In genomic region chr12:123936471-123936870, GRCh38 we compare ENCODE assay signal across 20 cellular contexts. TPM values are rescaled to one million over a fixed set of nuclear protein-coding genes. Genes with fewer than 3 reads are reported as not detected.
DNase-seq lines count a peak whose midpoint lies in the region; ATAC-seq and TF ChIP-seq lines count a peak whose summit lies in the region.
"Had no signal": no experiment of that assay in that cellular context is flagged by ENCODE, and none has a peak within 500 bp of the region (broad histone marks: within the 10 kb centered on the region; RNA-seq: fewer than 3 reads in every experiment).

No MANE protein-coding gene starts in this region.

- no peaks in the 10 kb centered on the region for H3K4me1 Mint-ChIP-seq in MCF 10A (ENCODE audit: insufficient read depth, unreplicated experiment)
- H3K4me1 Mint-ChIP-seq in stimulated activated effector memory CD8-positive, alpha-beta T cell treated with anti-CD3 and anti-CD28 coated beads, Interleukin-12 subunit alpha, Interleukin-12 subunit beta, amount 100 ng/mL, for 72 hours = peaks cover 49% of the 10 kb centered on the region

- DNase-seq in MCF 10A (ENCODE audit: unreplicated experiment) (no peak), breast epithelium (ENCODE audit: low spot score in 2 of 2) (no peak), PC-3 (no peak), mammary epithelial cell (no peak), HuH-7 (ENCODE audit: low spot score) (no peak)
- no peak for DNase-seq in stimulated activated effector memory CD8-positive, alpha-beta T cell treated with anti-CD3 and anti-CD28 coated beads, Interleukin-12 subunit alpha, Interleukin-12 subunit beta, amount 100 ng/mL, for 72 hours (ENCODE audit: low spot score in 2 of 2)
- DNase-seq: activated CD4-positive, CD25-positive, alpha-beta regulatory T cell treated with anti-CD3 and anti-CD28 coated beads, Interleukin-2, amount 50 U/mL, for 72 hours; dermis blood vessel endothelial cell; HFFc6; IMR-90; mucosa of descending colon; NCI-H510A treated with DMSO at 0.1 percent for 48 hours; NK-92 treated with Interleukin-12 subunit alpha and Interleukin-12 subunit beta, amount 100 ng/mL, for 24 hours; spleen; stimulated activated CD4-positive, alpha-beta T cell treated with anti-CD3 and anti-CD28 coated beads, Interleukin-4, amount 100 ng/mL, for 24 hours had no signal

- no peak overlapping the region for H3K4me3 ChIP-seq in breast epithelium
- H3K4me3 ChIP-seq in PC-3 (ENCODE audit: low read length) = no peak overlapping the region
- no peak overlapping the region for H3K4me3 ChIP-seq in mammary epithelial cell (replicated peaks in 1 of 3; ENCODE audit: insufficient read depth in 1 of 3, low read depth in 2 of 3, low read length in 3 of 3)
- H3K4me3 ChIP-seq: cardiac muscle cell, mucosa of descending colon, SK-N-MC, spleen had no signal

- H3K9me2 ChIP-seq in PC-3 (replicated peaks; ENCODE audit: low read length) = no peaks in the 10 kb centered on the region

- H4K20me1 ChIP-seq in PC-3 (ENCODE audit: low read length) (no peaks in the 10 kb centered on the region), mammary epithelial cell (ENCODE audit: insufficient read depth, low read length) (no peaks in the 10 kb centered on the region)

- no peaks in the 10 kb centered on the region for H3K27me3 Mint-ChIP-seq in MCF 10A (ENCODE audit: insufficient read depth, unreplicated experiment)

- dilution Hi-C loops in mammary epithelial cell (cut with HindIII; ENCODE audit: low sequenced_read_pairs) = no loop called here

- ATAC-seq in PC-3 (no peak), HG03460 (IDR thresholded peaks at IDR 0.05; ENCODE audit: unreplicated experiment) (no peak), GM21717 (IDR thresholded peaks at IDR 0.05; ENCODE audit: unreplicated experiment) (no peak)
- ATAC-seq in stimulated activated effector memory CD8-positive, alpha-beta T cell treated with anti-CD3 and anti-CD28 coated beads, Interleukin-12 subunit alpha, Interleukin-12 subunit beta, amount 100 ng/mL, for 72 hours = no peak
- ATAC-seq: mucosa of descending colon had no signal

- no peak for TF ChIP-seq POLR2A in breast epithelium (IDR thresholded peaks at IDR 0.05)

- H3F3A ChIP-seq in PC-3 (ENCODE audit: low read length, unreplicated experiment) = no peaks in the 10 kb centered on the region

- H3K9me3 Mint-ChIP-seq in MCF 10A (ENCODE audit: unreplicated experiment) = no peaks in the 10 kb centered on the region
- no peaks in the 10 kb centered on the region for H3K9me3 Mint-ChIP-seq in stimulated activated effector memory CD8-positive, alpha-beta T cell treated with anti-CD3 and anti-CD28 coated beads, Interleukin-12 subunit alpha, Interleukin-12 subunit beta, amount 100 ng/mL, for 72 hours
- H3K9me3 Mint-ChIP-seq: HFFc6 had no signal

- in situ Hi-C loops in mammary epithelial cell (cut with MboI; ENCODE audit: low sequenced_read_pairs in 2 of 2) = no loop called here

- POLR2A ChIA-PET in MCF 10A (lab: Yijun Ruan, JAX) (interaction anchor here (1.0 kb wide), 1 partner anchor 10 kb away, joined by 3 read pairs; no protein-coding TSS in a partner anchor), PC-3 (lab: Charles Lee; ENCODE audit: unreplicated experiment) (no interaction called here)

- H3K4me1 ChIP-seq in breast epithelium = no peaks in the 10 kb centered on the region
- no peaks in the 10 kb centered on the region for H3K4me1 ChIP-seq in PC-3 (ENCODE audit: insufficient read depth, low read length)
- no peaks in the 10 kb centered on the region for H3K4me1 ChIP-seq in mammary epithelial cell (ENCODE audit: insufficient read depth, low read length)

- H3K9me3 ChIP-seq in breast epithelium (no peaks in the 10 kb centered on the region), PC-3 (ENCODE audit: low read length) (peaks cover 3% of the 10 kb centered on the region; the same call in 1 of the 2 replicates), mammary epithelial cell (replicated peaks; ENCODE audit: insufficient read depth, low read length) (peaks cover under 1% of the 10 kb centered on the region)
- H3K9me3 ChIP-seq: mucosa of descending colon had no signal

- H3K27ac Mint-ChIP-seq in MCF 10A (ENCODE audit: low read depth, unreplicated experiment) = no peak overlapping the region
- H3K27ac Mint-ChIP-seq in stimulated activated effector memory CD8-positive, alpha-beta T cell treated with anti-CD3 and anti-CD28 coated beads, Interleukin-12 subunit alpha, Interleukin-12 subunit beta, amount 100 ng/mL, for 72 hours = peak overlapping the region; percentile 23
- H3K27ac Mint-ChIP-seq: HFFc6 had no signal

- TSS peak; percentile 61 for BruUV-seq in MCF 10A (replicated peaks; lab: Mats Ljungman, UMichigan)
- BruUV-seq in PC-3 (replicated peaks; lab: Mats Ljungman, UMichigan) = TSS peak; percentile 45
- TSS peak; percentile 58 for BruUV-seq in mammary epithelial cell (replicated peaks; lab: Mats Ljungman, UMichigan)

- H3K27ac ChIP-seq in breast epithelium (no peak overlapping the region), PC-3 (ENCODE audit: low read length) (no peak overlapping the region), mammary epithelial cell (ENCODE audit: insufficient read depth, low read depth, low read length) (no peak overlapping the region)
- H3K27ac ChIP-seq: cardiac muscle cell, epithelial cell of prostate, SK-N-MC had no signal

- H2AFZ ChIP-seq in PC-3 (ENCODE audit: low read length) (no peak overlapping the region), mammary epithelial cell (ENCODE audit: low read depth, low read length) (no peak overlapping the region)

- H3K9ac ChIP-seq in PC-3 (ENCODE audit: low read length) = no peak overlapping the region
- no peak overlapping the region for H3K9ac ChIP-seq in mammary epithelial cell (ENCODE audit: insufficient read depth, low read length)

- intact Hi-C loops in MCF 10A (cut with micrococcal nuclease) = no loop called here
- intact Hi-C loops in breast epithelium (cut with DNase I; ENCODE audit: low total_unique reads) = no loop called here
- intact Hi-C loops in PC-3 (cut with micrococcal nuclease) = no loop called here
- intact Hi-C loops in mammary epithelial cell (cut with micrococcal nuclease) = no loop called here

- H3K79me2 ChIP-seq in PC-3 (ENCODE audit: low read length) = no peaks in the 10 kb centered on the region
- no peaks in the 10 kb centered on the region for H3K79me2 ChIP-seq in mammary epithelial cell (ENCODE audit: insufficient read depth, low read length)

- H3K4me2 ChIP-seq in PC-3 (ENCODE audit: low read length) = no peak overlapping the region
- no peak overlapping the region for H3K4me2 ChIP-seq in mammary epithelial cell (ENCODE audit: insufficient read depth, low read depth, low read length)

- CTCF ChIA-PET in MCF 10A (lab: Yijun Ruan, JAX) (interaction anchor here (2.1 kb wide), 1 partner anchor 31 kb away, joined by 7 read pairs; no protein-coding TSS in a partner anchor), PC-3 (lab: Charles Lee) (no interaction called here), mammary epithelial cell (lab: Charles Lee; ENCODE audit: low non-redundant PET) (no interaction called here)

- H3K4me3 Mint-ChIP-seq in MCF 10A (ENCODE audit: unreplicated experiment) = no peak overlapping the region
- peak overlapping the region; percentile 37 for H3K4me3 Mint-ChIP-seq in stimulated activated effector memory CD8-positive, alpha-beta T cell treated with anti-CD3 and anti-CD28 coated beads, Interleukin-12 subunit alpha, Interleukin-12 subunit beta, amount 100 ng/mL, for 72 hours
- H3K4me3 Mint-ChIP-seq: HFFc6 had no signal

- TF ChIP-seq CTCF in MCF 10A (IDR thresholded peaks at IDR 0.05; ENCODE audit: unreplicated experiment) (no peak), breast epithelium (IDR thresholded peaks at IDR 0.05) (no peak), PC-3 (conservative IDR thresholded peaks at IDR 0.05; ENCODE audit: low read depth, low read length) (no peak), mammary epithelial cell (conservative IDR thresholded peaks at IDR 0.05 in 1 of 2, IDR thresholded peaks at IDR 0.05 in 1 of 2; ENCODE audit: extremely low read depth in 1 of 2, insufficient read depth in 1 of 2, low read depth in 1 of 2, low read length in 2 of 2) (no peak)

- no peaks in the 10 kb centered on the region for H3K36me3 ChIP-seq in breast epithelium
- peaks cover 4% of the 10 kb centered on the region; the same call in 1 of the 2 replicates for H3K36me3 ChIP-seq in PC-3 (ENCODE audit: low read depth, low read length)
- H3K36me3 ChIP-seq in mammary epithelial cell (ENCODE audit: insufficient read depth, low read length) = no peaks in the 10 kb centered on the region

- no peaks in the 10 kb centered on the region for H3K27me3 ChIP-seq in breast epithelium
- no peaks in the 10 kb centered on the region for H3K27me3 ChIP-seq in PC-3 (ENCODE audit: low read length)
- no peaks in the 10 kb centered on the region for H3K27me3 ChIP-seq in mammary epithelial cell (ENCODE audit: insufficient read depth, low read length)
- H3K27me3 ChIP-seq: cardiac muscle cell, spleen had no signal

- H3K36me3 Mint-ChIP-seq in MCF 10A (ENCODE audit: insufficient read depth, unreplicated experiment) = peaks cover 7% of the 10 kb centered on the region
- H3K36me3 Mint-ChIP-seq in stimulated activated effector memory CD8-positive, alpha-beta T cell treated with anti-CD3 and anti-CD28 coated beads, Interleukin-12 subunit alpha, Interleukin-12 subunit beta, amount 100 ng/mL, for 72 hours = peaks cover 7% of the 10 kb centered on the region

- 97% methylated on average over 18 of the region's 18 CpGs for WGBS in mammary epithelial cell (ENCODE audit: low coverage, missing lambda C conversion rate)

RNA-seq across cellular contexts. Expression of gene CCDC92, which starts 36.2 kb away (rescaled TPM):
- 30.9 and 32.3 TPM in 2 replicates for total RNA-seq in MCF 10A (2022)
- 10 to 100 TPM; 17.4 to 40.0 (median 24.6) TPM for total RNA-seq in breast epithelium
- total RNA-seq in PC-3 (2014; rRNA removed) = 9.6 and 9.7 TPM in 2 replicates
- total RNA-seq in mammary epithelial cell = 10 to 100 TPM in 1 of 2 donors, 1 to 10 TPM in 1; 6.8 to 29.7 TPM
- 15.4 TPM for polyA plus RNA-seq in mammary epithelial cell
- polyA minus RNA-seq in mammary epithelial cell = 20.2 TPM

RNA-seq across cellular contexts. Expression of gene ZNF664, which starts 36.5 kb away (rescaled TPM):
- total RNA-seq in MCF 10A (2022) (123 and 141 TPM in 2 replicates), breast epithelium (100 to 1,000 TPM in 1 of 3 donors, 10 to 100 TPM in 2; 78.3 to 113 (median 97.8) TPM), PC-3 (2014; rRNA removed) (80.8 and 86.9 TPM in 2 replicates), mammary epithelial cell (10 to 100 TPM; 56.2 to 62.6 TPM)
- 26.4 TPM for polyA plus RNA-seq in mammary epithelial cell
- 98.2 TPM for polyA minus RNA-seq in mammary epithelial cell
